8 cellular contexts compared by ENCODE assay signal in genomic region chr10:42781893-42782445, GRCh38. TPM values are rescaled to one million over a fixed set of nuclear protein-coding genes. Genes with fewer than 3 reads are reported as not detected.
DNase-seq lines count a peak whose midpoint lies in the region; ATAC-seq and TF ChIP-seq lines count a peak whose summit lies in the region.

No MANE protein-coding gene starts in this region.

- H3K27ac Mint-ChIP-seq in T-helper 1 cell treated with Interleukin-12 subunit alpha and Interleukin-12 subunit beta and Interleukin-4 antibody, amounts not matched to agents 30 μg/mL and 1 μg/mL, for 36 hours: peak overlapping the region; percentile 97

- DNase-seq in T-helper 1 cell (no peak), dermis blood vessel endothelial cell (peak; percentile 15), SK-N-DZ (ENCODE audit: low spot score) (no peak)

- peak overlapping the region; percentile 38 for H3K4me2 ChIP-seq in OCI-LY3 (ENCODE audit: low read length)

- H3K9me3 ChIP-seq in OCI-LY3 (ENCODE audit: insufficient read depth, low read length): no peaks in the 10 kb centered on the region
- H3K9me3 ChIP-seq in mucosa of rectum (ENCODE audit: control insufficient read depth in 2 of 2, low read length in 2 of 2): no peaks in the 10 kb centered on the region

- H3K4me3 ChIP-seq in OCI-LY3 (ENCODE audit: low read length) (peak overlapping the region; percentile 99), mucosa of rectum (ENCODE audit: low read length in 2 of 2) (peak overlapping the region; percentile 90 to 98)

- peaks cover 5% of the 10 kb centered on the region for H3K9me3 Mint-ChIP-seq in T-helper 1 cell treated with Interleukin-12 subunit alpha and Interleukin-12 subunit beta and Interleukin-4 antibody, amounts not matched to agents 30 μg/mL and 1 μg/mL, for 36 hours

- H3K27ac ChIP-seq in OCI-LY3 (ENCODE audit: low read length) (peak overlapping the region; percentile 61), mucosa of rectum (ENCODE audit: low read depth in 2 of 2, low read length in 2 of 2) (peak overlapping the region; percentile 92 to 93)

- peaks cover 5% of the 10 kb centered on the region for H3K36me3 ChIP-seq in OCI-LY3 (replicated peaks; ENCODE audit: low read depth, low read length)
- peaks cover 20 to 21% of the 10 kb centered on the region in 2 donors for H3K36me3 ChIP-seq in mucosa of rectum (ENCODE audit: control insufficient read depth in 2 of 2, insufficient read depth in 2 of 2, low read length in 2 of 2)

- H3K4me1 Mint-ChIP-seq in T-helper 1 cell treated with Interleukin-12 subunit alpha and Interleukin-12 subunit beta and Interleukin-4 antibody, amounts not matched to agents 30 μg/mL and 1 μg/mL, for 36 hours (ENCODE audit: low read depth): no peaks in the 10 kb centered on the region

- H3K36me3 Mint-ChIP-seq in T-helper 1 cell treated with Interleukin-12 subunit alpha and Interleukin-12 subunit beta and Interleukin-4 antibody, amounts not matched to agents 30 μg/mL and 1 μg/mL, for 36 hours (ENCODE audit: low read depth): peaks cover 17% of the 10 kb centered on the region

- H3K27me3 ChIP-seq in OCI-LY3 (ENCODE audit: low read depth, low read length) (no peaks in the 10 kb centered on the region), mucosa of rectum (ENCODE audit: control insufficient read depth in 2 of 2, insufficient read depth in 2 of 2, low read length in 2 of 2) (no peaks in the 10 kb centered on the region)

- peaks cover 14% of the 10 kb centered on the region for H3K79me2 ChIP-seq in OCI-LY3 (ENCODE audit: low read length)

- peak overlapping the region; percentile 79 for H3K9ac ChIP-seq in OCI-LY3 (ENCODE audit: low read length)
- H3K9ac ChIP-seq in mucosa of rectum (ENCODE audit: low read depth in 1 of 2, low read length in 2 of 2): peak overlapping the region; percentile 87 to 91

- H3K4me1 ChIP-seq in OCI-LY3 (ENCODE audit: low read length) (0 out of 2 replicates have a peak, but pooled peaks cover 3% of the 10 kb centered on the region), mucosa of rectum (ENCODE audit: control insufficient read depth in 2 of 2, insufficient read depth in 2 of 2, low read length in 2 of 2) (peaks cover 6 to 11% of the 10 kb centered on the region in 2 donors)

- ATAC-seq in HG03571 (IDR thresholded peaks at IDR 0.05; ENCODE audit: unreplicated experiment) (no peak), HG03196 (IDR thresholded peaks at IDR 0.05; ENCODE audit: unreplicated experiment) (no peak)

- TF ChIP-seq CTCF in OCI-LY3 (IDR thresholded peaks at IDR 0.05; ENCODE audit: low read depth, low read length): no peak

- H3K27me3 Mint-ChIP-seq in T-helper 1 cell treated with Interleukin-12 subunit alpha and Interleukin-12 subunit beta and Interleukin-4 antibody, amounts not matched to agents 30 μg/mL and 1 μg/mL, for 36 hours (ENCODE audit: low read depth): peaks cover 8% of the 10 kb centered on the region

- peak overlapping the region; percentile 99 for H3K4me3 Mint-ChIP-seq in T-helper 1 cell treated with Interleukin-12 subunit alpha and Interleukin-12 subunit beta and Interleukin-4 antibody, amounts not matched to agents 30 μg/mL and 1 μg/mL, for 36 hours

- no peaks in the 10 kb centered on the region for H4K20me1 ChIP-seq in OCI-LY3 (ENCODE audit: insufficient read depth, low read length)

- peak overlapping the region; percentile 90; the same call in 1 of the 2 replicates for H2AFZ ChIP-seq in OCI-LY3 (ENCODE audit: low read depth, low read length)

RNA-seq across cellular contexts. Expression of gene BMS1, which starts 0.6 kb away (rescaled TPM):
- total RNA-seq in dermis blood vessel endothelial cell: 24.2 and 35.3 TPM in 2 replicates
- 15.3 and 18.2 TPM in 2 replicates for polyA plus RNA-seq in SK-N-DZ (2014; cell fraction: cytosol; rRNA removed)
- 9.9 and 16.4 TPM in 2 replicates for polyA plus RNA-seq in SK-N-DZ (2014; cell fraction: nucleus; rRNA removed)
